23 cellular contexts compared by ENCODE assay signal in the genomic region with DNA sequence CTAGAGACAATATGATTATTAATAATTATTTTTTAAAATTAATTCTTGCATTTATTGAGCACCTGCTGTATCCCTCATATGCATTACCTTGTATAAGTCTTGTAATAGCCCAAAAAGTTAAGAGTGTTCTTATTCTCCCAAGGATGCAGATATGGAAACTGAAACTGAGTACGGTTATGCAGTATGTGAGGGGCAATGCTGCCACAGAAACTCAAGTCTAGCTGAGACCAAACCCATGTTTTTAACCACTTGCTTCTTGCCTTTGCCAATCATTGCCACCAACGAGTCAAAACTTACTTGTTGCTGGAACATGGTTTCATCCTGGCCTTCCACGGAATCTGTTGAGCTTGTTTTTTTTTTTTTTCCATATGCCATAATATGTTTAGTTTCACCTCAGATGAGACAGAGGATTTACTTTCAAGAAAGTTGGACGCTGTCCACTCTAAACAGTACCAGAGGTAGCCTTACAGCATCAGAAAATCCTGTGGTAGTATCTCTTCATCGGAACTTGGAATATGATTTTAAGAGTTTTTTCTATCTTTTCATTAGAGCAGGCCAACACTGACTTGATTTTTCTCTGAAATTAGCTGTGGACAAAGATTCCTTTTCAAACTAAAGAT. TPM values are rescaled to one million over a fixed set of nuclear protein-coding genes. Genes with fewer than 3 reads are reported as not detected.
DNase-seq lines count a peak whose midpoint lies in the region; ATAC-seq and TF ChIP-seq lines count a peak whose summit lies in the region.
"Had no signal": no experiment of that assay in that cellular context is flagged by ENCODE, and none has a peak within 500 bp of the region (broad histone marks: within the 10 kb centered on the region; RNA-seq: fewer than 3 reads in every experiment).

No MANE protein-coding gene starts in this region.

- ATAC-seq in activated CD4-positive, alpha-beta T cell treated with anti-CD3 and anti-CD28 coated beads for 36 hours, result peak; percentile 58
- ATAC-seq in GM21529 (IDR thresholded peaks at IDR 0.05; ENCODE audit: unreplicated experiment) (peak; percentile 52), natural killer cell (peak in 2 of 3 donors; percentile 43 to 60)
- ATAC-seq: foreskin keratinocyte, lower lobe of right lung, Right ventricle myocardium inferior, upper lobe of right lung had no signal

- H3K4me1 ChIP-seq in tibial nerve, result no peaks in the 10 kb centered on the region
- no peaks in the 10 kb centered on the region for H3K4me1 ChIP-seq in sigmoid colon
- H3K4me1 ChIP-seq: foreskin keratinocyte, lower lobe of right lung, upper lobe of right lung had no signal

- TF ChIP-seq CTCF in natural killer cell (IDR thresholded peaks at IDR 0.05), result no peak
- TF ChIP-seq CTCF in tibial nerve (IDR thresholded peaks at IDR 0.05), result no peak
- TF ChIP-seq CTCF in sigmoid colon (IDR thresholded peaks at IDR 0.05), result no peak

- H3K27me3 Mint-ChIP-seq in activated CD4-positive, alpha-beta T cell treated with anti-CD3 and anti-CD28 coated beads for 36 hours, result no peaks in the 10 kb centered on the region
- no peaks in the 10 kb centered on the region for H3K27me3 Mint-ChIP-seq in activated CD4-positive, alpha-beta memory T cell treated with anti-CD3 and anti-CD28 coated beads for 36 hours
- H3K27me3 Mint-ChIP-seq in natural killer cell (ENCODE audit: low read depth in 2 of 2), result no peaks in the 10 kb centered on the region
- H3K27me3 Mint-ChIP-seq: B cell had no signal

- H3K27ac ChIP-seq in tibial nerve (no peak overlapping the region), sigmoid colon (peak overlapping the region in 1 of 4 donors; percentile 41)
- H3K27ac ChIP-seq: adrenal gland, cardiac muscle cell, dorsolateral prefrontal cortex, epithelial cell of prostate, foreskin keratinocyte, GM23248, lower lobe of right lung, upper lobe of right lung had no signal

- no peak for DNase-seq in activated CD4-positive, alpha-beta T cell treated with anti-CD3 and anti-CD28 coated beads for 36 hours
- DNase-seq in activated CD4-positive, alpha-beta T cell treated with anti-CD3 and anti-CD28 coated beads, Interleukin-2, amount 50 U/mL, for 48 hours, result no peak
- DNase-seq in activated CD4-positive, alpha-beta memory T cell treated with anti-CD3 and anti-CD28 coated beads for 36 hours, result peak; percentile 12
- DNase-seq in natural killer cell (no peak), hippocampal formation (lab: John Stamatoyannopoulos, UW) (no peak), tibial nerve (ENCODE audit: low spot score in 2 of 2) (no peak), sigmoid colon (no peak)
- DNase-seq: activated CD4-positive, alpha-beta T cell treated with anti-CD3 and anti-CD28 coated beads, Interleukin-2, amount 50 U/mL, for 4 hours; adrenal gland; dorsolateral prefrontal cortex; EL; foreskin keratinocyte; GM23248; lower lobe of right lung; NCI-H2171; nucleus accumbens; stimulated activated CD4-positive, alpha-beta T cell treated with anti-CD3 and anti-CD28 coated beads, Interleukin-4, amount 100 ng/mL, for 1 hour; upper lobe of right lung had no signal

- no peak for TF ChIP-seq POLR2A in tibial nerve (IDR thresholded peaks at IDR 0.05)
- TF ChIP-seq POLR2A in sigmoid colon (IDR thresholded peaks at IDR 0.05), result no peak

- no peaks in the 10 kb centered on the region for H3K27me3 ChIP-seq in tibial nerve
- no peaks in the 10 kb centered on the region for H3K27me3 ChIP-seq in sigmoid colon
- H3K27me3 ChIP-seq: adrenal gland, cardiac muscle cell, foreskin keratinocyte, upper lobe of right lung had no signal

- POLR2A ChIA-PET in activated CD4-positive, alpha-beta T cell treated with anti-CD3 and anti-CD28 coated beads for 36 hours (lab: Charles Lee), result no interaction called here
- POLR2A ChIA-PET in activated CD4-positive, alpha-beta memory T cell treated with anti-CD3 and anti-CD28 coated beads for 36 hours (lab: Charles Lee), result interaction anchor here (0.6 to 1.3 kb wide), 3 partner anchors 13 to 33 kb away, joined by 3 to 5 read pairs (median 3); no protein-coding TSS in a partner anchor

- intact Hi-C loops in activated CD4-positive, alpha-beta T cell treated with anti-CD3 and anti-CD28 coated beads for 36 hours (cut with DNase I, micrococcal nuclease), result no loop called here
- intact Hi-C loops in activated CD4-positive, alpha-beta memory T cell treated with anti-CD3 and anti-CD28 coated beads for 36 hours (cut with micrococcal nuclease), result no loop called here
- intact Hi-C loops in natural killer cell (cut with micrococcal nuclease) (no loop called here), sigmoid colon (cut with DNase I) (no loop called here)

- no peaks in the 10 kb centered on the region for H3K36me3 Mint-ChIP-seq in activated CD4-positive, alpha-beta T cell treated with anti-CD3 and anti-CD28 coated beads for 36 hours (ENCODE audit: low read depth)
- H3K36me3 Mint-ChIP-seq in activated CD4-positive, alpha-beta memory T cell treated with anti-CD3 and anti-CD28 coated beads for 36 hours, result peaks cover 2% of the 10 kb centered on the region
- no peaks in the 10 kb centered on the region for H3K36me3 Mint-ChIP-seq in natural killer cell

- H3K9me3 Mint-ChIP-seq in activated CD4-positive, alpha-beta T cell treated with anti-CD3 and anti-CD28 coated beads for 36 hours (ENCODE audit: low read depth), result no peaks in the 10 kb centered on the region
- no peaks in the 10 kb centered on the region for H3K9me3 Mint-ChIP-seq in activated CD4-positive, alpha-beta memory T cell treated with anti-CD3 and anti-CD28 coated beads for 36 hours
- H3K9me3 Mint-ChIP-seq in natural killer cell, result no peaks in the 10 kb centered on the region

- 76 to 82% methylated on average over 5 of the region's 5 CpGs for WGBS in tibial nerve, 2 donors
- WGBS in sigmoid colon, 2 donors, result 77 to 83% methylated on average over 5 of the region's 5 CpGs

- TF ChIP-seq EP300 in tibial nerve (IDR thresholded peaks at IDR 0.05) (no peak), sigmoid colon (IDR thresholded peaks at IDR 0.05) (no peak)

- no peaks in the 10 kb centered on the region for H3K36me3 ChIP-seq in tibial nerve
- H3K36me3 ChIP-seq in sigmoid colon, result no peaks in the 10 kb centered on the region
- H3K36me3 ChIP-seq: adrenal gland, cardiac muscle cell, lower lobe of right lung, upper lobe of right lung had no signal

- H3K4me3 ChIP-seq in tibial nerve, result no peak overlapping the region
- H3K4me3 ChIP-seq in sigmoid colon, result no peak overlapping the region
- H3K4me3 ChIP-seq: adrenal gland, cardiac muscle cell, dorsolateral prefrontal cortex, GM23248, lower lobe of right lung, upper lobe of right lung had no signal

- CTCF ChIA-PET in activated CD4-positive, alpha-beta T cell treated with anti-CD3 and anti-CD28 coated beads for 36 hours (lab: Charles Lee), result interaction anchor here (0.6 to 1.6 kb wide), 3 partner anchors 19 to 28 kb away, joined by 3 to 6 read pairs (median 3); a partner anchor contains a TSS
- CTCF ChIA-PET in activated CD4-positive, alpha-beta memory T cell treated with anti-CD3 and anti-CD28 coated beads for 36 hours (lab: Charles Lee), result interaction anchor here (0.6 kb wide), 1 partner anchor 22 kb away, joined by 5 read pairs; no protein-coding TSS in a partner anchor

- H3K4me1 Mint-ChIP-seq in activated CD4-positive, alpha-beta T cell treated with anti-CD3 and anti-CD28 coated beads for 36 hours, result peaks cover 14% of the 10 kb centered on the region
- peaks cover 22% of the 10 kb centered on the region for H3K4me1 Mint-ChIP-seq in activated CD4-positive, alpha-beta memory T cell treated with anti-CD3 and anti-CD28 coated beads for 36 hours (ENCODE audit: low read depth)
- H3K4me1 Mint-ChIP-seq in natural killer cell, result peaks cover 8 to 28% of the 10 kb centered on the region in 2 donors

- H3K4me3 Mint-ChIP-seq in activated CD4-positive, alpha-beta T cell treated with anti-CD3 and anti-CD28 coated beads for 36 hours, result no peak overlapping the region
- no peak overlapping the region for H3K4me3 Mint-ChIP-seq in activated CD4-positive, alpha-beta memory T cell treated with anti-CD3 and anti-CD28 coated beads for 36 hours
- peak overlapping the region; percentile 14 for H3K4me3 Mint-ChIP-seq in natural killer cell
- H3K4me3 Mint-ChIP-seq: B cell had no signal

- no peaks in the 10 kb centered on the region for H3K9me3 ChIP-seq in tibial nerve
- H3K9me3 ChIP-seq in sigmoid colon, result no peaks in the 10 kb centered on the region
- H3K9me3 ChIP-seq: adrenal gland, lower lobe of right lung, upper lobe of right lung had no signal

- H3K27ac Mint-ChIP-seq in activated CD4-positive, alpha-beta T cell treated with anti-CD3 and anti-CD28 coated beads for 36 hours, result no peak overlapping the region
- no peak overlapping the region for H3K27ac Mint-ChIP-seq in activated CD4-positive, alpha-beta memory T cell treated with anti-CD3 and anti-CD28 coated beads for 36 hours
- H3K27ac Mint-ChIP-seq in natural killer cell, result peak overlapping the region in 1 of 2 donors; percentile 34
- H3K27ac Mint-ChIP-seq: B cell had no signal

RNA-seq across cellular contexts. Expression of a gene that starts 27.9 kb away (rescaled TPM):
- 100 to 1,000 TPM; 100 to 125 TPM for total RNA-seq in activated CD4-positive, alpha-beta T cell treated with anti-CD3 and anti-CD28 coated beads for 36 hours
- total RNA-seq in activated CD4-positive, alpha-beta memory T cell treated with anti-CD3 and anti-CD28 coated beads for 36 hours, result 100 to 1,000 TPM; 140 to 141 TPM
- total RNA-seq in natural killer cell, result 100 to 1,000 TPM; 156 to 211 (median 207) TPM
- 10 to 100 TPM in 3 of 4 donors, 1 to 10 TPM in 1; 9.0 to 17.9 (median 13.6) TPM for total RNA-seq in tibial nerve
- 1 to 10 TPM; 4.2 to 9.5 (median 6.8) TPM for total RNA-seq in sigmoid colon
- polyA plus RNA-seq in sigmoid colon, result 10 to 100 TPM in 1 of 3 donors, 1 to 10 TPM in 2; 2.3 to 22.8 (median 2.4) TPM
- total RNA-seq: cardiac muscle cell, GM23248 had no signal
- polyA plus RNA-seq: GM23248 had no signal

Comparison
In these comparisons a context has a peak if more than half of its experiments do, and no peak if none do; other contexts are left out.
1. RNA of a gene that starts 27.9 kb away (total RNA-seq): 156 to 211 TPM in natural killer cell, 140 to 141 TPM in activated CD4-positive, alpha-beta memory T cell treated with anti-CD3 and anti-CD28 coated beads for 36 hours and 100 to 125 TPM in activated CD4-positive, alpha-beta T cell treated with anti-CD3 and anti-CD28 coated beads for 36 hours; 9.0 to 17.9 TPM in tibial nerve and 4.2 to 9.5 TPM in sigmoid colon; every median in the first group is over 4 times any median in the second.
2. Peak in every context shown above with its lines, with median percentiles within 50 percentile points of each other: ATAC-seq.